Comparison of ENCODE assay signal across 23 cellular contexts in genomic region chr2:205845446-205845845, GRCh38.
"Had no signal": no experiment of that assay in that cellular context is flagged by ENCODE, and none has a peak within 500 bp of the region (broad histone marks: within the 10 kb centered on the region; RNA-seq: fewer than 3 reads in every experiment).

No MANE protein-coding gene starts in this region.

- H3K36me3 ChIP-seq: MG63, Peyer's patch, SJCRH30 had no signal

- DNase-seq: IMR-90, Karpas-422, KG1, MG63, NCI-H1092, NCI-H1105 treated with DMSO at 0.1 percent for 48 hours, NCI-H1417 treated with DMSO at 0.1 percent for 48 hours, NCI-H146, NCI-H1694 treated with DMSO at 0.1 percent for 48 hours, NCI-H1930, NCI-H2081, NCI-H2107, NCI-H2227 treated with DMSO at 0.1 percent for 48 hours, NCI-H524, NCI-H526 treated with DMSO at 0.1 percent for 48 hours, NCI-H748 treated with DMSO at 0.1 percent for 48 hours, OCI-M1, PC-9, Peyer's patch, SHP77 treated with DMSO at 0.1 percent for 48 hours, SJCRH30 had no signal

- H3K4me1 ChIP-seq: Peyer's patch had no signal

- H3K27ac ChIP-seq: PC-9, Peyer's patch, SJCRH30 had no signal

- H3K4me2 ChIP-seq: PC-9 had no signal

- H3K9me3 ChIP-seq: MG63, Peyer's patch, SJCRH30 had no signal

- H2AFZ ChIP-seq: PC-9 had no signal

- H3K4me3 ChIP-seq: MG63, PC-9, Peyer's patch, SJCRH30 had no signal

- ATAC-seq: HepG2, Right ventricle myocardium inferior had no signal

- H3K27me3 ChIP-seq: MG63, Peyer's patch, SJCRH30 had no signal
